20 cellular contexts compared by ENCODE assay signal in the genomic region with DNA sequence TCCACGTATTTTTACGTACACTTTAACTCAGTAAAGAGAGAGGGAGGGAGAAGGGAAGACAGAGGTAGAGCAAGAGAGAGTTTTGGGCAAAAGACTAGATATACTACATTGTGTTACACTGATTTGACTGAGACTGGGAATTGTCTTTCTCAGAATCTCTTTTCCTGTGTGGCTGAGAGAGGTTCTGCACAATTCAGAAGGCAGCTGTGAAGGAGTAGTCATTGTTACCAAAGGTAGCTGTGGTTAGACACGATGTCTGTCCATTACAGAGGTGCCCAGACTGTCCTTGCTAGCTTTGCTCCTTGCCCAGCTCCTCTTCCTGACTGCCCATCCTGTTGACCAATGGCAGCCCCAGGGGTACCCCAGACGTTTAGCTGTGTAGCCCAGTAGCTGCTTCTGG.
"Had no signal": no experiment of that assay in that cellular context is flagged by ENCODE, and none has a peak within 500 bp of the region (broad histone marks: within the 10 kb centered on the region; RNA-seq: fewer than 3 reads in every experiment).

No MANE protein-coding gene starts in this region.

- H3K4me3 ChIP-seq: dorsolateral prefrontal cortex, sigmoid colon, thyroid gland had no signal

- H3K4me1 ChIP-seq: sigmoid colon, thyroid gland had no signal

- H3K36me3 Mint-ChIP-seq: brain, natural killer cell had no signal

- H3K27ac ChIP-seq: dorsolateral prefrontal cortex, epithelial cell of prostate, sigmoid colon, thyroid gland, WERI-Rb-1 had no signal

- H3K4me3 Mint-ChIP-seq: activated CD8-positive, alpha-beta T cell treated with anti-CD3 and anti-CD28 coated beads, Interleukin-2, amount 10 ng/mL, durations not matched to agents 7 days and 5 days; brain; natural killer cell; stimulated activated memory B cell treated with anti-CD40 and anti-IgM and Interleukin-4, amounts not matched to agents 10 μg/mL and 1 μg/mL and 100 μg/mL, for 72 hours had no signal

- H3K36me3 ChIP-seq: sigmoid colon, thyroid gland, WERI-Rb-1 had no signal

- DNase-seq: activated CD4-positive, alpha-beta T cell treated with anti-CD3 and anti-CD28 coated beads for 1 hour; activated CD8-positive, alpha-beta memory T cell treated with anti-CD3 and anti-CD28 coated beads, Interleukin-2, amount 50 U/mL, for 4 hours; activated CD8-positive, alpha-beta T cell treated with anti-CD3 and anti-CD28 coated beads, Interleukin-2, amount 10 ng/mL, durations not matched to agents 7 days and 5 days; activated naive CD4-positive, alpha-beta T cell; anterior cingulate cortex; central memory CD4-positive, alpha-beta T cell; dorsolateral prefrontal cortex; foreskin fibroblast; hippocampal formation; left cardiac atrium; natural killer cell; sigmoid colon; stimulated activated CD4-positive, alpha-beta T cell treated with anti-CD3 and anti-CD28 coated beads, Interleukin-4, amount 100 ng/mL, for 24 hours; SW 1271; T-helper 2 cell; thyroid gland; WERI-Rb-1 had no signal

- ATAC-seq: activated CD8-positive, alpha-beta T cell treated with anti-CD3 and anti-CD28 coated beads, Interleukin-2, amount 10 ng/mL, durations not matched to agents 7 days and 5 days; natural killer cell; stimulated activated memory B cell treated with anti-CD40 and anti-IgM and Interleukin-4, amounts not matched to agents 10 μg/mL and 1 μg/mL and 100 μg/mL, for 72 hours had no signal

- H3K27me3 ChIP-seq: dorsolateral prefrontal cortex, sigmoid colon, thyroid gland had no signal

- H3K9me3 ChIP-seq: sigmoid colon, thyroid gland had no signal

- H3K4me1 Mint-ChIP-seq: natural killer cell; stimulated activated memory B cell treated with anti-CD40 and anti-IgM and Interleukin-4, amounts not matched to agents 10 μg/mL and 1 μg/mL and 100 μg/mL, for 72 hours had no signal

- H3K27ac Mint-ChIP-seq: activated CD8-positive, alpha-beta T cell treated with anti-CD3 and anti-CD28 coated beads, Interleukin-2, amount 10 ng/mL, durations not matched to agents 7 days and 5 days; natural killer cell; stimulated activated memory B cell treated with anti-CD40 and anti-IgM and Interleukin-4, amounts not matched to agents 10 μg/mL and 1 μg/mL and 100 μg/mL, for 72 hours had no signal

- H3K27me3 Mint-ChIP-seq: stimulated activated memory B cell treated with anti-CD40 and anti-IgM and Interleukin-4, amounts not matched to agents 10 μg/mL and 1 μg/mL and 100 μg/mL, for 72 hours had no signal
